15 cellular contexts compared by ENCODE assay signal in the genomic region with DNA sequence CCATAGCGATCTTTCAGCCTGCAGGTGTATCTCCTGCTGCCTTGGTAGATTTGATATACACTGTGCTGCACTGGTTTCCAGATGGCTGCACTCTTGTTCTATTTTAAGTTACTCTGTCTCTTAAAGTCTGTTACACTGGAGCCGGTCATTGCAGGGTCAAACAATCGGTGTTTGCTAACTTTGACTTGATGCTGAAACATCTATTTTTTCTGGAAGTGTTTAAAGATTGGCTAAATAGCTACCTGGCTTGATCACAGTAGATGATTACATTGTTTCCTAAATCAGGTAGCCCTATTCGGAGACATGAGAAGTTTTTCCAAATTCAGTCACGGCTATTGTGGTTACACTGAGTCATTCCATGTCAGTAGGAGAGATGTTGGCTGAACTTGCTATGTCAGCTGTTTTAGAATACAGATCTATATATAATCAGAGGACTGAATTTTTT.
DNase-seq lines count a peak whose midpoint lies in the region; ATAC-seq and TF ChIP-seq lines count a peak whose summit lies in the region.
"Had no signal": no experiment of that assay in that cellular context is flagged by ENCODE, and none has a peak within 500 bp of the region (broad histone marks: within the 10 kb centered on the region; RNA-seq: fewer than 3 reads in every experiment).

No MANE protein-coding gene starts in this region.

- H2BK120ac ChIP-seq in mesenchymal stem cell (ENCODE audit: low read depth, low read length) = no peak overlapping the region

- DNase-seq in WTC11 (ENCODE audit: low spot score) = no peak
- DNase-seq in left ventricle myocardium inferior = no peak
- DNase-seq in mesenchymal stem cell = no peak
- no peak for DNase-seq in 8988T
- no peak for DNase-seq in GF-D8 (lab: John Stamatoyannopoulos, UW)
- DNase-seq: AML-193; KBM-7; NCI-H345; stimulated activated CD4-positive, alpha-beta T cell treated with anti-CD3 and anti-CD28 coated beads, Interleukin-15, amount 100 ng/mL, for 24 hours had no signal

- H3K27me3 ChIP-seq in KMS-11 (ENCODE audit: insufficient read depth, low read depth) = no peaks in the 10 kb centered on the region
- H3K27me3 ChIP-seq in left ventricle myocardium inferior (ENCODE audit: low read depth) = no peaks in the 10 kb centered on the region
- no peaks in the 10 kb centered on the region for H3K27me3 ChIP-seq in mesenchymal stem cell (ENCODE audit: control insufficient read depth in 1 of 2, insufficient read depth in 1 of 2, low read length in 2 of 2)
- H3K27me3 ChIP-seq: neural progenitor cell had no signal

- no peak overlapping the region for H2BK5ac ChIP-seq in mesenchymal stem cell (ENCODE audit: low read depth, low read length, poor library complexity, severe bottlenecking)

- WGBS in mesenchymal stem cell = 84% methylated on average over 5 of the region's 5 CpGs

- H3K27ac ChIP-seq in 22Rv1 (peak overlapping the region; percentile 64), KMS-11 (no peak overlapping the region), left ventricle myocardium inferior (replicated peaks) (peak overlapping the region; percentile 5), mesenchymal stem cell (ENCODE audit: low read length, poor library complexity, severe bottlenecking) (no peak overlapping the region)
- H3K27ac ChIP-seq: neural progenitor cell had no signal

- H3K23ac ChIP-seq in mesenchymal stem cell (ENCODE audit: low read length in 2 of 2) = no peak overlapping the region

- no peak overlapping the region; the same call in 1 of the 2 replicates for H3K27ac Mint-ChIP-seq in WTC11
- H3K27ac Mint-ChIP-seq: neural progenitor cell had no signal

- H4K20me1 ChIP-seq in KMS-11 (ENCODE audit: insufficient read depth) = no peaks in the 10 kb centered on the region; the same call in 1 of the 2 replicates

- H4K8ac ChIP-seq in mesenchymal stem cell (ENCODE audit: low read length) = no peak overlapping the region

- no peak overlapping the region for H2BK15ac ChIP-seq in mesenchymal stem cell (ENCODE audit: low read depth, poor library complexity, severe bottlenecking)

- H3K4me3 ChIP-seq in KMS-11 (IDR thresholded peaks at IDR 0.05; ENCODE audit: insufficient read depth, low read depth, low read length) (no peak overlapping the region), left ventricle myocardium inferior (peak overlapping the region; percentile 46), mesenchymal stem cell (ENCODE audit: insufficient read depth in 1 of 2, low read depth in 1 of 2, low read length in 2 of 2) (no peak overlapping the region)
- H3K4me3 ChIP-seq: neural progenitor cell had no signal

- CTCF ChIA-PET in WTC11 (lab: Charles Lee) = no interaction called here

- H3K9me3 ChIP-seq in left ventricle myocardium inferior (replicated peaks) (peaks cover 20% of the 10 kb centered on the region), mesenchymal stem cell (ENCODE audit: control insufficient read depth, low read length) (peaks cover 6% of the 10 kb centered on the region)

- H3K4me1 ChIP-seq in KMS-11 (ENCODE audit: low read depth, poor library complexity, severe bottlenecking) = peaks cover 4% of the 10 kb centered on the region
- H3K4me1 ChIP-seq in left ventricle myocardium inferior = peaks cover 7% of the 10 kb centered on the region
- H3K4me1 ChIP-seq in mesenchymal stem cell (ENCODE audit: control insufficient read depth, insufficient read depth, low read depth, low read length) = peaks cover 1% of the 10 kb centered on the region

- H3K27me3 Mint-ChIP-seq in WTC11 (ENCODE audit: low read depth) = no peaks in the 10 kb centered on the region

- H3K9me3 Mint-ChIP-seq in WTC11 = peaks cover 14% of the 10 kb centered on the region

- no peaks in the 10 kb centered on the region for H3K4me1 Mint-ChIP-seq in WTC11
- H3K4me1 Mint-ChIP-seq: neural progenitor cell had no signal

- H2AK5ac ChIP-seq in mesenchymal stem cell (ENCODE audit: low read length, severe bottlenecking) = no peak overlapping the region

- ATAC-seq in WTC11 (0 out of 2 replicates have a peak, but pooled peaks have one; percentile 16), HG03565 (IDR thresholded peaks at IDR 0.05; ENCODE audit: unreplicated experiment) (no peak)
- ATAC-seq: activated CD4-positive, CD25-positive, alpha-beta regulatory T cell treated with anti-CD3 and anti-CD28 coated beads, Interleukin-2, amount 50 U/mL, for 24 hours; left lobe of liver had no signal

- 0 out of 2 replicates have a peak overlapping the region, but pooled peaks have one; percentile 15 for H3K4me2 ChIP-seq in KMS-11
- no peak overlapping the region for H3K4me2 ChIP-seq in mesenchymal stem cell (ENCODE audit: low read length, poor library complexity, severe bottlenecking)
- H3K4me2 ChIP-seq: neural progenitor cell had no signal

- no peak overlapping the region for H3K14ac ChIP-seq in mesenchymal stem cell (ENCODE audit: low read length in 2 of 2)

- H3K9ac ChIP-seq in KMS-11 (no peak overlapping the region), mesenchymal stem cell (ENCODE audit: low read length) (no peak overlapping the region)
- H3K9ac ChIP-seq: neural progenitor cell had no signal

- POLR2A ChIA-PET in WTC11 (lab: Charles Lee) = no interaction called here

- no peak overlapping the region for H4K91ac ChIP-seq in mesenchymal stem cell (ENCODE audit: low read length)

- TF ChIP-seq CTCF in 22Rv1 (IDR thresholded peaks at IDR 0.05) (peak; percentile 33; the same call in 1 of the 2 replicates), KMS-11 (conservative IDR thresholded peaks at IDR 0.05; ENCODE audit: low read depth, low read length) (no peak), WTC11 (IDR thresholded peaks at IDR 0.05) (no peak), left ventricle myocardium inferior (IDR thresholded peaks at IDR 0.05; ENCODE audit: borderline replicate concordance) (no peak)

- no peak overlapping the region for H3K4ac ChIP-seq in mesenchymal stem cell (ENCODE audit: low read depth in 1 of 2, low read length in 2 of 2)

- intact Hi-C loops in left ventricle myocardium inferior (cut with micrococcal nuclease) = no loop called here

- no peak overlapping the region for H3K18ac ChIP-seq in mesenchymal stem cell (ENCODE audit: low read depth in 1 of 2, low read length in 2 of 2)

- no peak overlapping the region for H2AFZ ChIP-seq in KMS-11 (ENCODE audit: low read depth)
- H2AFZ ChIP-seq in mesenchymal stem cell (ENCODE audit: low read depth, low read length) = no peak overlapping the region
- H2AFZ ChIP-seq: neural progenitor cell had no signal

- H3K36me3 ChIP-seq in KMS-11 (ENCODE audit: insufficient read depth) = no peaks in the 10 kb centered on the region
- H3K36me3 ChIP-seq in left ventricle myocardium inferior = no peaks in the 10 kb centered on the region
- H3K36me3 ChIP-seq in mesenchymal stem cell (ENCODE audit: control insufficient read depth in 1 of 2, insufficient read depth in 2 of 2, low read depth in 1 of 2, low read length in 2 of 2) = no peaks in the 10 kb centered on the region
- H3K36me3 ChIP-seq: neural progenitor cell had no signal

- no peak overlapping the region for H2BK12ac ChIP-seq in mesenchymal stem cell (ENCODE audit: low read length in 2 of 2)

- H3K79me1 ChIP-seq in mesenchymal stem cell (replicated peaks; ENCODE audit: low read length, poor library complexity, severe bottlenecking) = no peaks in the 10 kb centered on the region

- H3K79me2 ChIP-seq in KMS-11 (ENCODE audit: insufficient read depth, low read depth) = no peaks in the 10 kb centered on the region

- H3K36me3 Mint-ChIP-seq in WTC11 = peaks cover 7% of the 10 kb centered on the region
- H3K36me3 Mint-ChIP-seq: neural progenitor cell had no signal

- H3K4me3 Mint-ChIP-seq in WTC11 = no peak overlapping the region
- H3K4me3 Mint-ChIP-seq: neural progenitor cell had no signal

TF ChIP-seq in WTC11, 78 proteins besides CTCF, POLR2A, EP300 and RAD21 (continues in another document):
- TF ChIP-seq FOXJ3 (CRISPR knock-in tag; IDR thresholded peaks at IDR 0.05; ENCODE audit: borderline replicate concordance) (no peak), ATF1 (CRISPR knock-in tag; IDR thresholded peaks at IDR 0.05) (no peak), EMX1 (CRISPR knock-in tag; IDR thresholded peaks at IDR 0.05) (no peak), FOXP1 (CRISPR knock-in tag; IDR thresholded peaks at IDR 0.05; ENCODE audit: borderline replicate concordance) (no peak), SP1 (CRISPR knock-in tag; conservative IDR thresholded peaks at IDR 0.05) (no peak)
- TF ChIP-seq, protein P1, sequence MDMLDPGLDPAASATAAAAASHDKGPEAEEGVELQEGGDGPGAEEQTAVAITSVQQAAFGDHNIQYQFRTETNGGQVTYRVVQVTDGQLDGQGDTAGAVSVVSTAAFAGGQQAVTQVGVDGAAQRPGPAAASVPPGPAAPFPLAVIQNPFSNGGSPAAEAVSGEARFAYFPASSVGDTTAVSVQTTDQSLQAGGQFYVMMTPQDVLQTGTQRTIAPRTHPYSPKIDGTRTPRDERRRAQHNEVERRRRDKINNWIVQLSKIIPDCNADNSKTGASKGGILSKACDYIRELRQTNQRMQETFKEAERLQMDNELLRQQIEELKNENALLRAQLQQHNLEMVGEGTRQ (CRISPR knock-in tag; IDR thresholded peaks at IDR 0.05) = no peak
- TF ChIP-seq, protein P2, sequence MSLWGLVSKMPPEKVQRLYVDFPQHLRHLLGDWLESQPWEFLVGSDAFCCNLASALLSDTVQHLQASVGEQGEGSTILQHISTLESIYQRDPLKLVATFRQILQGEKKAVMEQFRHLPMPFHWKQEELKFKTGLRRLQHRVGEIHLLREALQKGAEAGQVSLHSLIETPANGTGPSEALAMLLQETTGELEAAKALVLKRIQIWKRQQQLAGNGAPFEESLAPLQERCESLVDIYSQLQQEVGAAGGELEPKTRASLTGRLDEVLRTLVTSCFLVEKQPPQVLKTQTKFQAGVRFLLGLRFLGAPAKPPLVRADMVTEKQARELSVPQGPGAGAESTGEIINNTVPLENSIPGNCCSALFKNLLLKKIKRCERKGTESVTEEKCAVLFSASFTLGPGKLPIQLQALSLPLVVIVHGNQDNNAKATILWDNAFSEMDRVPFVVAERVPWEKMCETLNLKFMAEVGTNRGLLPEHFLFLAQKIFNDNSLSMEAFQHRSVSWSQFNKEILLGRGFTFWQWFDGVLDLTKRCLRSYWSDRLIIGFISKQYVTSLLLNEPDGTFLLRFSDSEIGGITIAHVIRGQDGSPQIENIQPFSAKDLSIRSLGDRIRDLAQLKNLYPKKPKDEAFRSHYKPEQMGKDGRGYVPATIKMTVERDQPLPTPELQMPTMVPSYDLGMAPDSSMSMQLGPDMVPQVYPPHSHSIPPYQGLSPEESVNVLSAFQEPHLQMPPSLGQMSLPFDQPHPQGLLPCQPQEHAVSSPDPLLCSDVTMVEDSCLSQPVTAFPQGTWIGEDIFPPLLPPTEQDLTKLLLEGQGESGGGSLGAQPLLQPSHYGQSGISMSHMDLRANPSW (CRISPR knock-in tag; conservative IDR thresholded peaks at IDR 0.05; ENCODE audit: low read depth) = no peak

Comparison
In these comparisons a context has a peak if more than half of its experiments do, and no peak if none do; other contexts are left out.
1. H3K27ac ChIP-seq: peak in 22Rv1 (single experiment) and left ventricle myocardium inferior (single experiment); none in KMS-11 (single experiment) and mesenchymal stem cell (single experiment).